ENCODE assay signal across 8 cellular contexts in the genomic region with DNA sequence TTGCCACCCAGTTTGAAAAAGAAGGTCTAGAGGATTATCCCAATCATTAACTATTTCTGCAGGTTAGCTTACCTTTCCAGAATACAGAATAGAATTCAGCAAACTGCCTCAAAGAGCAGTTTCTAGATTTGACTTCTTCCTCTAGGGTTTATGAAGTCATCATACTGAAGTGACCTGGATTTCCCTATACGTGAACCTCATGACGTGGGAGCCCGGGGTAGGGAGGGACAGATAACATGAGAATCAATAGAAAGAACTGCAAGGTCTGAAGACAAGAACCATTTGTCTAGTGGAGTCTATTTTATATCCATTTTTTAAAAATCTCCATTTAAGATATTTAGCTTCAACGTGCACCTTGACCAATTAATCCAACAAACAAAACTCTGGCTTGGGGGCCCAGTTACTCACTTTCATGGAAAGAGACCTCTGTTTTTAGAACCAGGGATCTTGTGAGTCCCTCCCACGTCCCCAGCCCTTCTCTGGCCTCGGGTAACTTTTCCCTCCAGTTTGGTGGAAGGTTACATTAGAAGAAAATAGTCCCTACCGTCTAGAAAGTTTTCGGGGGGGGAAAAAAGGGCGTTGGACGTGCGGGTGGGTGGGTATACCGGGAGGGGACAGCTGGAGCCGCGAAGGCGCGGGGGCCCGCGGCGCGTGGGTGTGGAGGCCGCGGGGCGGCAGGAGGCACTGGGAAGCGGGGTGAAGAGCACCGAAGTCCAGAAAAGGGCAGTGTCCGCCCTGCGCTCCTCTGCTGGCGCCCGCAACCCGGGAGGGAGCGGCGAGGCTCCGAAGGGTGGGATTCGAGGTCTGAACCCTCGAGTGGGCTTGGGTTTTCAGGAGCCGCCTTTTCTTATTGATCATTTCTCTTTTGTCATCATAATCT. TPM values are rescaled to one million over a fixed set of nuclear protein-coding genes. Genes with fewer than 3 reads are reported as not detected.
DNase-seq lines count a peak whose midpoint lies in the region; ATAC-seq and TF ChIP-seq lines count a peak whose summit lies in the region.

No MANE protein-coding gene starts in this region.

- H3K36me3 ChIP-seq in fibroblast of lung (ENCODE audit: control insufficient read depth, insufficient read depth, low read length) = no peaks in the 10 kb centered on the region
- H3K36me3 ChIP-seq in mucosa of stomach (ENCODE audit: control insufficient read depth, insufficient read depth, low read length) = no peaks in the 10 kb centered on the region
- H3K36me3 ChIP-seq in thoracic aorta = no peaks in the 10 kb centered on the region

- peak overlapping the region; percentile 83 for H2AFZ ChIP-seq in fibroblast of lung (ENCODE audit: low read length)

- no peaks in the 10 kb centered on the region for H3K9me3 ChIP-seq in fibroblast of lung (ENCODE audit: control insufficient read depth, insufficient read depth, low read depth, low read length)
- no peaks in the 10 kb centered on the region for H3K9me3 ChIP-seq in mucosa of stomach (ENCODE audit: control insufficient read depth, low read length)
- H3K9me3 ChIP-seq in thoracic aorta = no peaks in the 10 kb centered on the region

- H4K20me1 ChIP-seq in fibroblast of lung (ENCODE audit: control insufficient read depth, extremely low read depth, insufficient read depth, low read length) = no peaks in the 10 kb centered on the region

- H3K27me3 Mint-ChIP-seq in activated CD8-positive, alpha-beta T cell treated with anti-CD3 and anti-CD28 coated beads, Interleukin-2, amount 10 ng/mL, durations not matched to agents 7 days and 5 days (ENCODE audit: low read depth) = peaks cover 6% of the 10 kb centered on the region

- H3K27me3 ChIP-seq in fibroblast of lung (ENCODE audit: control insufficient read depth, insufficient read depth, low read length) = no peaks in the 10 kb centered on the region
- H3K27me3 ChIP-seq in mucosa of stomach (ENCODE audit: control insufficient read depth, insufficient read depth, low read length) = no peaks in the 10 kb centered on the region
- H3K27me3 ChIP-seq in thoracic aorta (replicated peaks; ENCODE audit: insufficient read depth) = no peaks in the 10 kb centered on the region

- POLR2A ChIA-PET in activated CD8-positive, alpha-beta T cell treated with anti-CD3 and anti-CD28 coated beads, Interleukin-2, amount 10 ng/mL, durations not matched to agents 7 days and 5 days (lab: Charles Lee) = interaction anchor here (1.0 to 2.5 kb wide), 2 partner anchors 13 to 14 kb away, joined by 7 to 9 read pairs; a partner anchor contains a TSS

- ATAC-seq in activated CD8-positive, alpha-beta T cell treated with anti-CD3 and anti-CD28 coated beads, Interleukin-2, amount 10 ng/mL, durations not matched to agents 7 days and 5 days = no peak
- peak; percentile 28 for ATAC-seq in thoracic aorta (ENCODE audit: insufficient number of reproducible peaks, low FRiP score, low read depth)
- ATAC-seq in HG02763 (IDR thresholded peaks at IDR 0.05; ENCODE audit: unreplicated experiment) = no peak

- H3K27ac ChIP-seq in fibroblast of lung (ENCODE audit: insufficient read depth, low read length) (no peak overlapping the region), thoracic aorta (peak overlapping the region; percentile 46 to 72)

- H3K4me1 ChIP-seq in fibroblast of lung (ENCODE audit: control insufficient read depth, extremely low read depth, insufficient read depth, low read length) (no peaks in the 10 kb centered on the region), mucosa of stomach (ENCODE audit: control insufficient read depth, insufficient read depth, low read length) (no peaks in the 10 kb centered on the region), thoracic aorta (ENCODE audit: control insufficient read depth in 1 of 2, low read depth in 2 of 2) (peaks cover 3 to 12% of the 10 kb centered on the region in 2 donors)

- H3K4me3 Mint-ChIP-seq in activated CD8-positive, alpha-beta T cell treated with anti-CD3 and anti-CD28 coated beads, Interleukin-2, amount 10 ng/mL, durations not matched to agents 7 days and 5 days = peak overlapping the region; percentile 57

- H3K27ac Mint-ChIP-seq in activated CD8-positive, alpha-beta T cell treated with anti-CD3 and anti-CD28 coated beads, Interleukin-2, amount 10 ng/mL, durations not matched to agents 7 days and 5 days = peak overlapping the region; percentile 24

- no peaks in the 10 kb centered on the region for H3K9me3 Mint-ChIP-seq in activated CD8-positive, alpha-beta T cell treated with anti-CD3 and anti-CD28 coated beads, Interleukin-2, amount 10 ng/mL, durations not matched to agents 7 days and 5 days (ENCODE audit: insufficient read depth)

- H3K4me2 ChIP-seq in fibroblast of lung (ENCODE audit: extremely low read depth, insufficient read depth, low read length) = peak overlapping the region; percentile 78

- CTCF ChIA-PET in activated CD8-positive, alpha-beta T cell treated with anti-CD3 and anti-CD28 coated beads, Interleukin-2, amount 10 ng/mL, durations not matched to agents 7 days and 5 days (lab: Charles Lee) = interaction anchor here (1.0 to 2.3 kb wide), 5 partner anchors 8 to 121 kb away, joined by 3 to 11 read pairs (median 3); no protein-coding TSS in a partner anchor

- TF ChIP-seq CTCF in fibroblast of lung (conservative IDR thresholded peaks at IDR 0.05 in 1 of 2, IDR thresholded peaks at IDR 0.05 in 1 of 2; ENCODE audit: low read depth in 1 of 2, low read length in 2 of 2) = no peak
- no peak for TF ChIP-seq CTCF in thoracic aorta (IDR thresholded peaks at IDR 0.05)

- peak overlapping the region; percentile 62 for H3K9ac ChIP-seq in fibroblast of lung (ENCODE audit: insufficient read depth, low read length)
- peak overlapping the region; percentile 83 for H3K9ac ChIP-seq in mucosa of stomach (ENCODE audit: low read length)

- peaks cover 14% of the 10 kb centered on the region for H3K4me1 Mint-ChIP-seq in activated CD8-positive, alpha-beta T cell treated with anti-CD3 and anti-CD28 coated beads, Interleukin-2, amount 10 ng/mL, durations not matched to agents 7 days and 5 days (ENCODE audit: low read depth)

- H3K79me2 ChIP-seq in fibroblast of lung (ENCODE audit: control insufficient read depth, insufficient read depth, low read length) = no peaks in the 10 kb centered on the region

- H3K36me3 Mint-ChIP-seq in activated CD8-positive, alpha-beta T cell treated with anti-CD3 and anti-CD28 coated beads, Interleukin-2, amount 10 ng/mL, durations not matched to agents 7 days and 5 days (ENCODE audit: low read depth) = peaks cover 3% of the 10 kb centered on the region

- H3K4me3 ChIP-seq in fibroblast of lung (replicated peaks in 1 of 4; ENCODE audit: control extremely low read depth in 1 of 4, insufficient read depth in 1 of 4, low read depth in 3 of 4, low read length in 4 of 4) (peak overlapping the region; percentile 32 to 57 (median 50)), mucosa of stomach (ENCODE audit: low read length) (peak overlapping the region; percentile 6), thoracic aorta (peak overlapping the region; percentile 81)

- DNase-seq in C1 segment of cervical spinal cord (lab: John Stamatoyannopoulos, UW) (peak in 11 of 14 donors; percentile 9 to 82 (median 31)), HuH-7.5 (ENCODE audit: low spot score) (peak; percentile 57), fibroblast of lung (ENCODE audit: low read depth in 2 of 2) (peak; percentile 63 to 75), thoracic aorta (ENCODE audit: low spot score) (no peak), NCI-H1417 treated with DMSO at 0.1 percent for 48 hours (lab: John Stamatoyannopoulos, UW) (no peak)
- DNase-seq in activated CD8-positive, alpha-beta T cell treated with anti-CD3 and anti-CD28 coated beads, Interleukin-2, amount 10 ng/mL, durations not matched to agents 7 days and 5 days = no peak

RNA-seq across cellular contexts. Expression of a gene that starts 13.8 kb away (rescaled TPM):
- 10 to 100 TPM; 67.7 to 68.5 TPM for total RNA-seq in activated CD8-positive, alpha-beta T cell treated with anti-CD3 and anti-CD28 coated beads, Interleukin-2, amount 10 ng/mL, durations not matched to agents 7 days and 5 days
- total RNA-seq in fibroblast of lung (12.3 and 21.6 TPM in 2 replicates), thoracic aorta (10 to 100 TPM; 64.1 to 76.9 TPM)
- 24.7 and 27.6 TPM in 2 replicates for polyA plus RNA-seq in fibroblast of lung
- 13.9 and 19.3 TPM in 2 replicates for polyA plus RNA-seq in fibroblast of lung (2012)
- polyA minus RNA-seq in fibroblast of lung (ENCODE audit: low replicate concordance) = 45.5 and 64.6 TPM in 2 replicates

RNA-seq across cellular contexts. Expression of a gene that starts 38.1 kb away (rescaled TPM):
- total RNA-seq in activated CD8-positive, alpha-beta T cell treated with anti-CD3 and anti-CD28 coated beads, Interleukin-2, amount 10 ng/mL, durations not matched to agents 7 days and 5 days = under 1 TPM; 0.34 to 0.82 TPM
- total RNA-seq in fibroblast of lung (under 0.01 and 0.17 TPM in 2 replicates), thoracic aorta (1 to 10 TPM in 1 of 2 donors, not detected in 1; 2.3 TPM)
- 0.17 and 0.21 TPM in 2 replicates for polyA plus RNA-seq in fibroblast of lung
- 0.21 and 0.36 TPM in 2 replicates for polyA plus RNA-seq in fibroblast of lung (2012)
- polyA minus RNA-seq in fibroblast of lung (ENCODE audit: low replicate concordance) = not detected in 2 replicates

Comparison
In these comparisons a context has a peak if more than half of its experiments do, and no peak if none do; other contexts are left out.
1. DNase-seq: peak in C1 segment of cervical spinal cord (11 of 14), HuH-7.5 (single experiment) and fibroblast of lung (2 of 2); none in activated CD8-positive, alpha-beta T cell treated with anti-CD3 and anti-CD28 coated beads, Interleukin-2, amount 10 ng/mL, durations not matched to agents 7 days and 5 days (single experiment), thoracic aorta (single experiment) and NCI-H1417 treated with DMSO at 0.1 percent for 48 hours (single experiment).
2. H3K4me3 ChIP-seq: peak in every context shown above with its lines; median percentile 81 in thoracic aorta; 50 in fibroblast of lung; 6 in mucosa of stomach.